8 cellular contexts compared by ENCODE assay signal in genomic region chr9:98191615-98192502, GRCh38. TPM values are rescaled to one million over a fixed set of nuclear protein-coding genes. Genes with fewer than 3 reads are reported as not detected.
DNase-seq lines count a peak whose midpoint lies in the region; ATAC-seq and TF ChIP-seq lines count a peak whose summit lies in the region.

No MANE protein-coding gene starts in this region.

- DNase-seq in Caki2 (ENCODE audit: low read depth) (peak; percentile 30), HFFc6 (no peak), T-helper 1 cell (peak in 3 of 5 donors; percentile 17 to 34 (median 25)), cerebellum (ENCODE audit: low spot score) (peak; percentile 33), right lobe of liver (peak; percentile 49 to 70 (median 59)), NCI-H524 treated with DMSO at 0.1 percent for 48 hours (lab: John Stamatoyannopoulos, UW) (no peak)
- no peak for DNase-seq in stimulated activated naive B cell treated with anti-CD40 and anti-IgM and Interleukin-4, amounts not matched to agents 10 μg/mL and 1 μg/mL and 100 μg/mL, for 72 hours

- peak overlapping the region; percentile 62 for H3K4me3 Mint-ChIP-seq in HFFc6
- H3K4me3 Mint-ChIP-seq in stimulated activated naive B cell treated with anti-CD40 and anti-IgM and Interleukin-4, amounts not matched to agents 10 μg/mL and 1 μg/mL and 100 μg/mL, for 72 hours, result peak overlapping the region; percentile 81

- H3K4me1 Mint-ChIP-seq in HFFc6 (ENCODE audit: low read depth), result peaks cover 10% of the 10 kb centered on the region
- peaks cover 4 to 12% of the 10 kb centered on the region in 2 donors for H3K4me1 Mint-ChIP-seq in stimulated activated naive B cell treated with anti-CD40 and anti-IgM and Interleukin-4, amounts not matched to agents 10 μg/mL and 1 μg/mL and 100 μg/mL, for 72 hours

- no peak overlapping the region for H3K27ac ChIP-seq in right lobe of liver

- H3K27me3 ChIP-seq in right lobe of liver, result no peaks in the 10 kb centered on the region

- no peaks in the 10 kb centered on the region for H3K36me3 Mint-ChIP-seq in HFFc6 (ENCODE audit: low read depth)
- no peaks in the 10 kb centered on the region for H3K36me3 Mint-ChIP-seq in stimulated activated naive B cell treated with anti-CD40 and anti-IgM and Interleukin-4, amounts not matched to agents 10 μg/mL and 1 μg/mL and 100 μg/mL, for 72 hours

- TF ChIP-seq POLR2A in right lobe of liver (IDR thresholded peaks at IDR 0.05), result no peak

- H3K27ac Mint-ChIP-seq in HFFc6, result no peak overlapping the region
- no peak overlapping the region for H3K27ac Mint-ChIP-seq in stimulated activated naive B cell treated with anti-CD40 and anti-IgM and Interleukin-4, amounts not matched to agents 10 μg/mL and 1 μg/mL and 100 μg/mL, for 72 hours

- peaks cover 0 to 16% (median 0%) of the 10 kb centered on the region in 4 donors for H3K4me1 ChIP-seq in right lobe of liver

- no peaks in the 10 kb centered on the region for H3K9me3 Mint-ChIP-seq in HFFc6
- no peaks in the 10 kb centered on the region for H3K9me3 Mint-ChIP-seq in stimulated activated naive B cell treated with anti-CD40 and anti-IgM and Interleukin-4, amounts not matched to agents 10 μg/mL and 1 μg/mL and 100 μg/mL, for 72 hours

- H3K4me3 ChIP-seq in right lobe of liver, result peak overlapping the region; percentile 74 to 76 (median 74)

- no peak for TF ChIP-seq CTCF in HFFc6 (IDR thresholded peaks at IDR 0.05)
- no peak for TF ChIP-seq CTCF in right lobe of liver (IDR thresholded peaks at IDR 0.05)

- ATAC-seq in right lobe of liver (peak in 3 of 4 donors; percentile 15 to 36 (median 16)), GM19324 (IDR thresholded peaks at IDR 0.05; ENCODE audit: low FRiP score, unreplicated experiment) (no peak)
- ATAC-seq in stimulated activated naive B cell treated with anti-CD40 and anti-IgM and Interleukin-4, amounts not matched to agents 10 μg/mL and 1 μg/mL and 100 μg/mL, for 72 hours (replicated peaks), result peak; percentile 25 to 40

- 0% methylated on average over 2 of the region's 47 CpGs for WGBS in right lobe of liver (ENCODE audit: insufficient coverage, low coverage, low lambda C conversion rate, missing lambda C conversion rate)

- in situ Hi-C loops in Caki2 (cut with HindIII; ENCODE audit: low pct_unique_long_range_greater_than_20kb, low sequenced_read_pairs), result no loop called here

- H3K36me3 ChIP-seq in right lobe of liver, result no peaks in the 10 kb centered on the region

- intact Hi-C loops in right lobe of liver (cut with DNase I), result loop anchor here in 1 of 2 donors (10.0 kb wide), 1 partner anchor 67 kb away; no protein-coding TSS in a partner anchor

- H3K9me3 ChIP-seq in right lobe of liver, result no peaks in the 10 kb centered on the region

- H3K27me3 Mint-ChIP-seq in HFFc6 (ENCODE audit: insufficient read depth), result peaks cover 3% of the 10 kb centered on the region
- peaks cover 0 to 11% of the 10 kb centered on the region in 2 donors for H3K27me3 Mint-ChIP-seq in stimulated activated naive B cell treated with anti-CD40 and anti-IgM and Interleukin-4, amounts not matched to agents 10 μg/mL and 1 μg/mL and 100 μg/mL, for 72 hours

RNA-seq across cellular contexts. Expression of gene CORO2A, which starts 0.6 kb away (rescaled TPM):
- total RNA-seq in Caki2 (2014; rRNA removed; shearing (Covaris generic); ENCODE audit: low replicate concordance), result 2.0 and 2.3 TPM in 2 replicates
- total RNA-seq in HFFc6 (2021; fragmentation: NEBNext Ultra II Directional; extraction: Animal tissue kit (Norgen Biotek cat#: 25700)), result 1 to 10 TPM in 3 of 6 experiments, under 1 TPM in 3; 0.84 to 2.4 (median 1.1) TPM
- 2.7 TPM for total RNA-seq in cerebellum
- 1 to 10 TPM in 5 of 6 experiments, under 1 TPM in 1; 0.67 to 6.2 (median 3.3) TPM for total RNA-seq in right lobe of liver

Comparison
In these comparisons a context has a peak if more than half of its experiments do, and no peak if none do; other contexts are left out.
1. DNase-seq: peak in Caki2 (single experiment), T-helper 1 cell (3 of 5), cerebellum (single experiment) and right lobe of liver (3 of 3); none in HFFc6 (single experiment), stimulated activated naive B cell treated with anti-CD40 and anti-IgM and Interleukin-4, amounts not matched to agents 10 μg/mL and 1 μg/mL and 100 μg/mL, for 72 hours (single experiment) and NCI-H524 treated with DMSO at 0.1 percent for 48 hours (single experiment).